In the genomic region with DNA sequence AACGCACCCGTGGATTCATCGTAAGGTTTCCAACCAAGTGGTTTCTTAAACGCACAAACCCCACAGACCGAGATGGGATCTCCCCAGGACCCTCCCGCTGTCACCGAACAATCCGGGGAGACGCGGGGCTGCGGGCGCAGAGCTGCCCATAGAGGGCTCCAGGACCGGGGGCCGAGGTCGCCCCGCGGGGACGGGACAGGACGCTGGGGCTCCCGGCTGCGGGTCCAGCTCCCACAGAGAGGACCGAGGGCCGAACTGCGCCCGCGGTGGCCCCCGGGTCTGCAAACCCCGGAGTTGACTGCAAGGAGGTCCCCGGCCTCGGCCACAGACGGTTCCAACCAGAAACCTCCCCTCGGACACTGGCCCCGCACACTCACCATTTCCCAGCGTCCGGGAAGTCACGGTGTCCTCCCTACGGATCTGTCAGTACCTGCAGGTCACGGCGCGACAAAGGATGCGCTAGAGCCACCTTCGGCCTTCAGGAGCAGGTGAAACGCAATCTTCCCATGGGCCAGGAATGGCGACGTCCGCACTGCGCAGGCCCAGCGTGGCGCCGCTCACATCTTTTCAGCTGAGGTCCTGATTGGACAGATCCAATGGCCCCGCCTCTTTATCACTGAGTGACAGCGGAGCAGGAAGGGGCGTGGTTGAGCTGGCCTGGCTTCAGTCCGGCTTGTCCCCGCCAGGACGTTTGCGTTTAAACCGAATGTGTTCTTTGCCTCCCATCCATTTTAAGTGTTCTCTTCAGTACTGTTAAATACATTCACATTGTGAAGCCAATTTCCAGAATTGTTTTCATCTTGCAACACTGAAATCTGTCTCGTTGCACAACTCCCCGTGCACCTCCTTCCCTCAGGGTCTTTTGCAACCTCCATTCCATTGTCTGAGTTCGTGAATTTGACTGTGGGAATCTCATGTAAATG, we compare ENCODE assay signal across 8 cellular contexts. TPM values are rescaled to one million over a fixed set of nuclear protein-coding genes. Genes with fewer than 3 reads are reported as not detected.
DNase-seq lines count a peak whose midpoint lies in the region; ATAC-seq and TF ChIP-seq lines count a peak whose summit lies in the region.

A gene (minus strand): TSS at position 534 of the 923 bp plus-strand sequence. CDS start 154 bp downstream, at position 380.

- H3K79me2 ChIP-seq in GM23248 (ENCODE audit: insufficient read depth) (peaks cover 43% of the 10 kb centered on the region), Karpas-422 (ENCODE audit: low read length) (peaks cover 43% of the 10 kb centered on the region), neural cell (replicated peaks; ENCODE audit: insufficient read depth, low read length) (peaks cover 50% of the 10 kb centered on the region)

- DNase-seq in EL (peak; percentile 94), GM23248 (peak; percentile 98), Karpas-422 (peak; percentile 98), RWPE2 (ENCODE audit: low spot score) (peak; percentile 92), activated gamma-delta T cell (lab: John Stamatoyannopoulos, UW) (peak; percentile 70), foreskin fibroblast (peak; percentile 88 to 97)
- DNase-seq in stimulated activated naive CD8-positive, alpha-beta T cell treated with anti-CD3 and anti-CD28 coated beads, Interleukin-15, amount 100 ng/mL, for 72 hours, result peak; percentile 87 to 95

- peak within 1 kb of the TSS; percentile 92 for H3K4me2 ChIP-seq in GM23248 (ENCODE audit: unreplicated experiment)
- H3K4me2 ChIP-seq in Karpas-422 (ENCODE audit: low read depth, low read length, poor library complexity, severe bottlenecking), result peak within 1 kb of the TSS; percentile 83
- H3K4me2 ChIP-seq in neural cell (ENCODE audit: low read length), result peak within 1 kb of the TSS; percentile 70

- TF ChIP-seq RAD21 in neural cell (conservative IDR thresholded peaks at IDR 0.05), result no peak

- WGBS in GM23248 (ENCODE audit: low coverage in 1 of 2, low lambda C conversion rate in 2 of 2, missing lambda C conversion rate in 2 of 2), 2 experiments, result 2% methylated on average over 56 to 58 of the region's 61 CpGs

- no peaks in the 10 kb centered on the region for H3K9me3 ChIP-seq in GM23248 (ENCODE audit: low read depth)
- H3K9me3 ChIP-seq in Karpas-422 (ENCODE audit: low read length), result peaks cover 24% of the 10 kb centered on the region
- peaks cover 25% of the 10 kb centered on the region for H3K9me3 ChIP-seq in RWPE2 (ENCODE audit: severe bottlenecking)
- H3K9me3 ChIP-seq in neural cell (ENCODE audit: low read length), result peaks cover 11% of the 10 kb centered on the region

- peak within 1 kb of the TSS; percentile 85 for H3K9ac ChIP-seq in GM23248
- peak within 1 kb of the TSS; percentile 85 for H3K9ac ChIP-seq in Karpas-422 (ENCODE audit: low read length)
- H3K9ac ChIP-seq in neural cell (ENCODE audit: low read length), result peak within 1 kb of the TSS; percentile 97

- H3K36me3 ChIP-seq in GM23248 (ENCODE audit: low read depth), result peaks cover 13% of the 10 kb centered on the region; the same call in 1 of the 2 replicates
- peaks cover 28% of the 10 kb centered on the region for H3K36me3 ChIP-seq in Karpas-422 (ENCODE audit: insufficient read depth, low read length)
- peaks cover 28% of the 10 kb centered on the region for H3K36me3 ChIP-seq in RWPE2 (ENCODE audit: low read depth)
- H3K36me3 ChIP-seq in neural cell (ENCODE audit: insufficient read depth, low read length), result no peaks in the 10 kb centered on the region

- H3K4me3 ChIP-seq in GM23248 (peak within 1 kb of the TSS; percentile 90), Karpas-422 (ENCODE audit: low read length) (peak within 1 kb of the TSS; percentile 80), RWPE2 (ENCODE audit: severe bottlenecking) (peak within 1 kb of the TSS; percentile 75), foreskin fibroblast (ENCODE audit: low read depth in 1 of 2, low read length in 2 of 2) (peak within 1 kb of the TSS; percentile 78 to 93), neural cell (ENCODE audit: low read length) (peak within 1 kb of the TSS; percentile 99)

- TF ChIP-seq EP300 in neural cell (conservative IDR thresholded peaks at IDR 0.05; ENCODE audit: poor library complexity, severe bottlenecking), result peak; percentile 16

- peak within 1 kb of the TSS; percentile 98 to 99 for H3K27ac Mint-ChIP-seq in stimulated activated naive CD8-positive, alpha-beta T cell treated with anti-CD3 and anti-CD28 coated beads, Interleukin-15, amount 100 ng/mL, for 72 hours

- no peak for TF ChIP-seq CTCF in RWPE2 (IDR thresholded peaks at IDR 0.05; ENCODE audit: poor library complexity, severe bottlenecking)
- peak; percentile 21 for TF ChIP-seq CTCF in foreskin fibroblast (IDR thresholded peaks at IDR 0.05; ENCODE audit: low read depth, low read length)
- TF ChIP-seq CTCF in neural cell (IDR thresholded peaks at IDR 0.05; ENCODE audit: poor library complexity, severe bottlenecking), result peak; percentile 44

- H3K4me1 ChIP-seq in GM23248 (ENCODE audit: insufficient read depth), result 0 out of 2 replicates have a peak, but pooled peaks cover 4% of the 10 kb centered on the region
- H3K4me1 ChIP-seq in Karpas-422 (ENCODE audit: low read length), result peaks cover 8% of the 10 kb centered on the region
- no peaks in the 10 kb centered on the region for H3K4me1 ChIP-seq in RWPE2 (ENCODE audit: insufficient read depth, poor library complexity, severe bottlenecking)

- in situ Hi-C loops in GM23248 (cut with MboI), result no loop called here

- H4K20me1 ChIP-seq in GM23248 (ENCODE audit: insufficient read depth) (no peaks in the 10 kb centered on the region), Karpas-422 (ENCODE audit: insufficient read depth, low read depth, low read length) (no peaks in the 10 kb centered on the region), neural cell (ENCODE audit: insufficient read depth) (no peaks in the 10 kb centered on the region)

- peak within 1 kb of the TSS; percentile 100 for H3K4me3 Mint-ChIP-seq in stimulated activated naive CD8-positive, alpha-beta T cell treated with anti-CD3 and anti-CD28 coated beads, Interleukin-15, amount 100 ng/mL, for 72 hours

- H3K4me1 Mint-ChIP-seq in stimulated activated naive CD8-positive, alpha-beta T cell treated with anti-CD3 and anti-CD28 coated beads, Interleukin-15, amount 100 ng/mL, for 72 hours, result peaks cover 35% of the 10 kb centered on the region

- ATAC-seq in RWPE2 (ENCODE audit: low read depth), result peak; percentile 100
- ATAC-seq in stimulated activated naive CD8-positive, alpha-beta T cell treated with anti-CD3 and anti-CD28 coated beads, Interleukin-15, amount 100 ng/mL, for 72 hours, result peak; percentile 100

- H3K27ac ChIP-seq in GM23248 (peak within 1 kb of the TSS; percentile 43), Karpas-422 (ENCODE audit: low read length) (no peak within 1 kb of the TSS), RWPE2 (ENCODE audit: poor library complexity, severe bottlenecking) (no peak within 1 kb of the TSS), neural cell (ENCODE audit: low read length) (peak within 1 kb of the TSS; percentile 93)

- no peaks in the 10 kb centered on the region for H3K27me3 Mint-ChIP-seq in stimulated activated naive CD8-positive, alpha-beta T cell treated with anti-CD3 and anti-CD28 coated beads, Interleukin-15, amount 100 ng/mL, for 72 hours

- H3F3A ChIP-seq in GM23248 (ENCODE audit: insufficient read depth), result no peaks in the 10 kb centered on the region
- no peaks in the 10 kb centered on the region for H3F3A ChIP-seq in neural cell (ENCODE audit: insufficient read depth, low read length, poor library complexity, severe bottlenecking)

- H3K27me3 ChIP-seq in GM23248 (replicated peaks; ENCODE audit: insufficient read depth) (no peaks in the 10 kb centered on the region), Karpas-422 (ENCODE audit: low read length) (no peaks in the 10 kb centered on the region), RWPE2 (ENCODE audit: insufficient read depth, poor library complexity, severe bottlenecking) (no peaks in the 10 kb centered on the region), neural cell (ENCODE audit: insufficient read depth, low read depth, low read length) (no peaks in the 10 kb centered on the region)

- peaks cover 9 to 10% of the 10 kb centered on the region in 2 donors for H3K9me3 Mint-ChIP-seq in stimulated activated naive CD8-positive, alpha-beta T cell treated with anti-CD3 and anti-CD28 coated beads, Interleukin-15, amount 100 ng/mL, for 72 hours

- peak within 1 kb of the TSS; percentile 100 for H2AFZ ChIP-seq in GM23248
- H2AFZ ChIP-seq in Karpas-422 (ENCODE audit: low read length), result peak within 1 kb of the TSS; percentile 95
- peak within 1 kb of the TSS; percentile 92 for H2AFZ ChIP-seq in neural cell (ENCODE audit: low read depth, low read length)

- no peaks in the 10 kb centered on the region for H3K9me2 ChIP-seq in GM23248 (ENCODE audit: insufficient read depth)
- H3K9me2 ChIP-seq in Karpas-422 (replicated peaks; ENCODE audit: insufficient read depth, low read length), result no peaks in the 10 kb centered on the region
- no peaks in the 10 kb centered on the region for H3K9me2 ChIP-seq in neural cell (ENCODE audit: insufficient read depth, low read length)

TF ChIP-seq in neural cell, 6 proteins besides CTCF, POLR2A, EP300 and RAD21 (continues in another document):
- TF ChIP-seq SMC3 (conservative IDR thresholded peaks at IDR 0.05; ENCODE audit: poor library complexity), result no peak
- peak; percentile 67 for TF ChIP-seq MXI1 (conservative IDR thresholded peaks at IDR 0.05; ENCODE audit: poor library complexity, severe bottlenecking)

RNA-seq across cellular contexts. Expression of the gene that starts here (rescaled TPM):
- 2.9 and 3.8 TPM in 2 replicates for total RNA-seq in GM23248 (2014; rRNA removed; shearing (Covaris generic))
- polyA plus RNA-seq in GM23248 (2016; fragmentation: Nextera tagmentation; extraction: Ambion mirVana) (3.2 and 3.3 TPM in 2 replicates), neural cell (5.8 and 8.2 TPM in 2 replicates)
- total RNA-seq in Karpas-422 (2014; rRNA removed; shearing (Covaris generic); ENCODE audit: low replicate concordance), result 9.2 and 12.1 TPM in 2 replicates
- polyA minus RNA-seq in neural cell, result 41.9 and 48.4 TPM in 2 replicates

Comparison
In these comparisons a context has a peak if more than half of its experiments do, and no peak if none do; other contexts are left out.
1. H3K27ac ChIP-seq: peak in GM23248 (single experiment) and neural cell (single experiment); none in Karpas-422 (single experiment) and RWPE2 (single experiment).
2. Peak in every context shown above with its lines, with median percentiles within 50 percentile points of each other: DNase-seq, H2AFZ ChIP-seq, H3K4me2 ChIP-seq, H3K4me3 ChIP-seq and H3K9ac ChIP-seq.